ENCODE assay signal across 8 cellular contexts in genomic region chr6:46855966-46856365, GRCh38.
DNase-seq lines count a peak whose midpoint lies in the region; ATAC-seq and TF ChIP-seq lines count a peak whose summit lies in the region.
"Not testable (repeated sequence)": the region's sequence is repeated elsewhere in the genome, so short reads cannot be mapped to it uniquely, and the experiment has no call there.

No MANE protein-coding gene starts in this region.

- H3K79me2 ChIP-seq in OCI-LY7 (ENCODE audit: insufficient read depth, low read depth, low read length) = not testable (repeated sequence)

- H3K36me3 Mint-ChIP-seq in activated CD4-positive, alpha-beta memory T cell treated with anti-CD3 and anti-CD28 coated beads for 36 hours; effector memory CD8-positive, alpha-beta T cell (ENCODE audit: insufficient read depth): not testable (repeated sequence)

- not testable (repeated sequence) for H3K4me3 Mint-ChIP-seq in activated CD4-positive, alpha-beta memory T cell treated with anti-CD3 and anti-CD28 coated beads for 36 hours; effector memory CD8-positive, alpha-beta T cell

- not testable (repeated sequence) for BruUV-seq in OCI-LY7 (replicated peaks; lab: Mats Ljungman, UMichigan)

- H3K27ac Mint-ChIP-seq in activated CD4-positive, alpha-beta memory T cell treated with anti-CD3 and anti-CD28 coated beads for 36 hours; effector memory CD8-positive, alpha-beta T cell: not testable (repeated sequence)

- not testable (repeated sequence) for H3K9me2 ChIP-seq in OCI-LY7 (ENCODE audit: insufficient read depth, low read length)

- DNase-seq in BJ (ENCODE audit: low read depth); left lobe of liver (ENCODE audit: low spot score): not testable (repeated sequence)
- DNase-seq in KBM-7 (peak; percentile 25), OCI-LY7 (ENCODE audit: low spot score) (peak; percentile 36)
- DNase-seq in activated CD4-positive, alpha-beta memory T cell treated with anti-CD3 and anti-CD28 coated beads for 36 hours = peak; percentile 14
- DNase-seq in effector memory CD8-positive, alpha-beta T cell = peak in 2 of 3 experiments; percentile 4 to 15
- peak in 2 of 3 donors; percentile 16 to 24 for DNase-seq in stimulated activated CD4-positive, alpha-beta T cell treated with anti-CD3 and anti-CD28 coated beads, Interleukin-12 subunit alpha, Interleukin-12 subunit beta, amount 100 ng/mL, for 48 hours (ENCODE audit: low read depth in 2 of 3, low spot score in 1 of 3)

- intact Hi-C loops in OCI-LY7 (cut with micrococcal nuclease; ENCODE audit: unreplicated experiment) = loop anchor here (10.0 kb wide), 1 partner anchor 469 kb away; no protein-coding TSS in a partner anchor
- intact Hi-C loops in activated CD4-positive, alpha-beta memory T cell treated with anti-CD3 and anti-CD28 coated beads for 36 hours (cut with micrococcal nuclease) = not testable (repeated sequence)

- H3K4me1 ChIP-seq in OCI-LY7 (ENCODE audit: insufficient read depth, low read length, poor library complexity, severe bottlenecking) = not testable (repeated sequence)

- CTCF ChIA-PET in BJ (lab: Yijun Ruan, JAX) = interaction anchor here (0.6 to 7.4 kb wide), 17 partner anchors 10 to 766 kb away, joined by 3 to 35 read pairs (median 4); no protein-coding TSS in a partner anchor
- CTCF ChIA-PET in OCI-LY7 (lab: Charles Lee; ENCODE audit: unreplicated experiment) = not testable (repeated sequence)
- CTCF ChIA-PET in activated CD4-positive, alpha-beta memory T cell treated with anti-CD3 and anti-CD28 coated beads for 36 hours (lab: Charles Lee) = interaction anchor here (0.6 to 1.8 kb wide), 5 partner anchors 9 to 187 kb away, joined by 3 to 11 read pairs (median 3); no protein-coding TSS in a partner anchor

- not testable (repeated sequence) for H3K9me3 ChIP-seq in OCI-LY7 (ENCODE audit: low read length)

- H3K9me3 Mint-ChIP-seq in activated CD4-positive, alpha-beta memory T cell treated with anti-CD3 and anti-CD28 coated beads for 36 hours; effector memory CD8-positive, alpha-beta T cell: not testable (repeated sequence)

- peak; percentile 64 for ATAC-seq in GM19372 (IDR thresholded peaks at IDR 0.05; ENCODE audit: low read depth, unreplicated experiment)
- ATAC-seq in effector memory CD8-positive, alpha-beta T cell (replicated peaks) = not testable (repeated sequence)
- ATAC-seq in left lobe of liver = peak; percentile 79

- H3K36me3 ChIP-seq in BJ (ENCODE audit: control insufficient read depth, insufficient read depth, low read length); OCI-LY7 (ENCODE audit: insufficient read depth, low read length): not testable (repeated sequence)

- POLR2A ChIA-PET in BJ (lab: Charles Lee); OCI-LY7 (lab: Charles Lee); activated CD4-positive, alpha-beta memory T cell treated with anti-CD3 and anti-CD28 coated beads for 36 hours (lab: Charles Lee): not testable (repeated sequence)

- not testable (repeated sequence) for H3K4me2 ChIP-seq in OCI-LY7 (ENCODE audit: low read length)

- H4K20me1 ChIP-seq in OCI-LY7 (ENCODE audit: insufficient read depth, low read length) = not testable (repeated sequence)

- H3K4me1 Mint-ChIP-seq in activated CD4-positive, alpha-beta memory T cell treated with anti-CD3 and anti-CD28 coated beads for 36 hours (ENCODE audit: low read depth); effector memory CD8-positive, alpha-beta T cell (ENCODE audit: low read depth in 2 of 2): not testable (repeated sequence)

- H3K27ac ChIP-seq in OCI-LY7 (ENCODE audit: low read depth, low read length, poor library complexity, severe bottlenecking) = not testable (repeated sequence)

- peak; percentile 72 for TF ChIP-seq CTCF in BJ (IDR thresholded peaks at IDR 0.05; ENCODE audit: insufficient read depth, low read depth, low read length)
- peak; percentile 80 for TF ChIP-seq CTCF in OCI-LY7 (conservative IDR thresholded peaks at IDR 0.05; ENCODE audit: low read length)

- H3K27me3 ChIP-seq in BJ (ENCODE audit: control insufficient read depth, insufficient read depth, low read length) = not testable (repeated sequence)

- not testable (repeated sequence) for H3K27me3 Mint-ChIP-seq in activated CD4-positive, alpha-beta memory T cell treated with anti-CD3 and anti-CD28 coated beads for 36 hours
- peaks cover 12 to 22% of the 10 kb centered on the region in 2 donors for H3K27me3 Mint-ChIP-seq in effector memory CD8-positive, alpha-beta T cell

- not testable (repeated sequence) for H2AFZ ChIP-seq in OCI-LY7 (ENCODE audit: low read length)

- H3K4me3 ChIP-seq in BJ (ENCODE audit: low read depth, low read length); OCI-LY7 (ENCODE audit: low read depth, low read length, poor library complexity, severe bottlenecking): not testable (repeated sequence)

- in situ Hi-C loops in KBM-7 (cut with MboI; ENCODE audit: low pct_unique_long_range_greater_than_20kb, low sequenced_read_pairs) = not testable (repeated sequence)
